29 cellular contexts compared by ENCODE assay signal in genomic region chr11:43516316-43516820, GRCh38.
A peak's percentile ranks its signal among the peaks of the same experiment; 100 is the strongest.
DNase-seq lines count a peak whose midpoint lies in the region; ATAC-seq and TF ChIP-seq lines count a peak whose summit lies in the region.
"Had no signal": no experiment of that assay in that cellular context is flagged by ENCODE, and none has a peak within 500 bp of the region (broad histone marks: within the 10 kb centered on the region; RNA-seq: fewer than 3 reads in every experiment).

No MANE protein-coding gene starts in this region.

- H3K27ac ChIP-seq in spleen: no peak overlapping the region
- H3K27ac ChIP-seq: ascending aorta, colonic mucosa, SJSA1, tibial nerve had no signal

- no peaks in the 10 kb centered on the region for H3K36me3 ChIP-seq in H7 (replicated peaks; ENCODE audit: control insufficient read depth, insufficient read depth, low read length)
- no peaks in the 10 kb centered on the region for H3K36me3 ChIP-seq in spleen
- H3K36me3 ChIP-seq: ascending aorta, BE2C, colonic mucosa, SJSA1, tibial nerve had no signal

- no peak for TF ChIP-seq POLR2A in spleen (IDR thresholded peaks at IDR 0.05)

- DNase-seq in COR-L47 (lab: John Stamatoyannopoulos, UW) (peak; percentile 24), H7 (peak; percentile 60), astrocyte of the hippocampus (ENCODE audit: low read depth, low spot score) (peak; percentile 4), left kidney (ENCODE audit: low read depth, low spot score) (peak; percentile 22), spleen (no peak), NCI-H510A (lab: John Stamatoyannopoulos, UW) (no peak)
- DNase-seq in effector CD8-positive, alpha-beta T cell (lab: John Stamatoyannopoulos, UW): no peak
- DNase-seq: activated B cell treated with CpG ODN at 0.5 μM for 24 hours; activated CD4-positive, alpha-beta T cell treated with anti-CD3 and anti-CD28 coated beads, Interleukin-2, amount 50 U/mL, for 1 hour; activated gamma-delta T cell; activated naive CD8-positive, alpha-beta T cell treated with anti-CD3 and anti-CD28 coated beads, Interleukin-2, amount 10 ng/mL, durations not matched to agents 7 days and 5 days; activated T-cell treated with anti-CD3 and anti-CD28 coated beads, Interleukin-2, amount 50 U/mL, for 24 hours; BE2C; CD8-positive, alpha-beta T cell; colonic mucosa; glutamatergic neuron; MV-4-11; NCI-H187; NCI-H2171 treated with DMSO at 0.1 percent for 48 hours; NCI-H524 treated with DMSO at 0.1 percent for 48 hours; stimulated activated CD4-positive, alpha-beta T cell treated with anti-CD3 and anti-CD28 coated beads, Interleukin-15, amount 100 ng/mL, for 24 hours; stimulated activated CD4-positive, alpha-beta T cell treated with anti-CD3 and anti-CD28 coated beads, Interleukin-4, amount 100 ng/mL, for 4 hours; T-cell had no signal

- peaks cover 0 to 17% (median 9%) of the 10 kb centered on the region in 8 donors for H3K9me3 ChIP-seq in spleen
- H3K9me3 ChIP-seq: ascending aorta, BE2C, colonic mucosa had no signal

- no peaks in the 10 kb centered on the region for H3K27me3 ChIP-seq in H7 (ENCODE audit: control insufficient read depth, insufficient read depth, low read length)
- H3K27me3 ChIP-seq in spleen (replicated peaks in 1 of 7): peaks cover 0 to 35% (median 0%) of the 10 kb centered on the region in 7 donors
- H3K27me3 ChIP-seq: ascending aorta, BE2C, colonic mucosa, tibial nerve had no signal

- intact Hi-C loops in spleen (cut with DNase I; ENCODE audit: low total_unique reads): no loop called here

- no peaks in the 10 kb centered on the region for H3K4me1 ChIP-seq in spleen
- H3K4me1 ChIP-seq: ascending aorta, BE2C, colonic mucosa, SJSA1, tibial nerve had no signal

- H3K4me3 ChIP-seq in H7 (ENCODE audit: insufficient read depth, low read depth, low read length) (no peak overlapping the region), spleen (no peak overlapping the region)
- H3K4me3 ChIP-seq: ascending aorta, colonic mucosa, SJSA1, tibial nerve had no signal

- ATAC-seq in HG02623 (IDR thresholded peaks at IDR 0.05; ENCODE audit: unreplicated experiment): no peak
- ATAC-seq: CD8-positive, alpha-beta T cell; esophagus mucosa; HCT116; T-cell had no signal

- no peak for TF ChIP-seq CTCF in spleen (IDR thresholded peaks at IDR 0.05 in 8 of 11, conservative IDR thresholded peaks at IDR 0.05 in 3 of 11)

- WGBS in spleen, 5 donors: 36 to 54% (median 52%) methylated on average over 8 of the region's 8 CpGs

Comparison
In these comparisons a context has a peak if more than half of its experiments do, and no peak if none do; other contexts are left out.
1. DNase-seq: peak in COR-L47 (single experiment), H7 (single experiment), astrocyte of the hippocampus (single experiment) and left kidney (single experiment); none in spleen (single experiment), effector CD8-positive, alpha-beta T cell (single experiment) and NCI-H510A (single experiment).